Comparison of ENCODE assay signal across 8 cellular contexts in genomic region chr12:132083731-132084641, GRCh38.
A peak's percentile ranks its signal among the peaks of the same experiment; 100 is the strongest.
DNase-seq lines count a peak whose midpoint lies in the region; ATAC-seq and TF ChIP-seq lines count a peak whose summit lies in the region.

No MANE protein-coding gene starts in this region.

- H3K27ac ChIP-seq in ovary, result peak overlapping the region in 1 of 2 donors; percentile 55
- peak overlapping the region; percentile 22 for H3K27ac ChIP-seq in thymus (ENCODE audit: low read depth)

- no peaks in the 10 kb centered on the region for H3K9me3 Mint-ChIP-seq in activated naive CD8-positive, alpha-beta T cell treated with anti-CD3 and anti-CD28 coated beads for 36 hours

- WGBS in ovary, 3 donors, result 1 to 4% (median 2%) methylated on average over 37 to 91 of the region's 91 CpGs
- 2% methylated on average over 91 of the region's 91 CpGs for WGBS in thymus

- no peaks in the 10 kb centered on the region for H3K27me3 Mint-ChIP-seq in activated naive CD8-positive, alpha-beta T cell treated with anti-CD3 and anti-CD28 coated beads for 36 hours

- peak; percentile 95 for DNase-seq in GM12865 (ENCODE audit: low read depth)
- DNase-seq in NCI-H1105 treated with DMSO at 0.1 percent for 48 hours (lab: John Stamatoyannopoulos, UW), result peak; percentile 91
- DNase-seq in SKM-1 (lab: John Stamatoyannopoulos, UW; ENCODE audit: unreplicated experiment), result peak; percentile 40
- DNase-seq in activated naive CD8-positive, alpha-beta T cell treated with anti-CD3 and anti-CD28 coated beads for 36 hours, result peak; percentile 91
- DNase-seq in Right ventricle myocardium superior, result peak; percentile 95
- DNase-seq in ovary, result peak; percentile 86 to 93 (median 91)

- H3K36me3 ChIP-seq in ovary (no peaks in the 10 kb centered on the region), thymus (ENCODE audit: control insufficient read depth, insufficient read depth) (peaks cover 4% of the 10 kb centered on the region)

- H3K27ac Mint-ChIP-seq in activated naive CD8-positive, alpha-beta T cell treated with anti-CD3 and anti-CD28 coated beads for 36 hours, result peak overlapping the region; percentile 98

- TF ChIP-seq POLR2A in ovary (IDR thresholded peaks at IDR 0.05), result peak; percentile 92

- TF ChIP-seq EP300 in ovary (IDR thresholded peaks at IDR 0.05), result no peak

- intact Hi-C loops in Right ventricle myocardium superior (cut with DNase I), result no loop called here
- intact Hi-C loops in ovary (cut with DNase I), result no loop called here

- H3K4me3 ChIP-seq in GM12865 (ENCODE audit: low read depth, low read length), result peak overlapping the region; percentile 72
- peak overlapping the region; percentile 94 for H3K4me3 ChIP-seq in ovary
- H3K4me3 ChIP-seq in thymus (ENCODE audit: low read length), result peak overlapping the region; percentile 60

- TF ChIP-seq CTCF in GM12865 (IDR thresholded peaks at IDR 0.05; ENCODE audit: insufficient read depth, low read depth, low read length, missing control alignments) (no peak), ovary (IDR thresholded peaks at IDR 0.05) (no peak)

- H3K4me3 Mint-ChIP-seq in activated naive CD8-positive, alpha-beta T cell treated with anti-CD3 and anti-CD28 coated beads for 36 hours, result peak overlapping the region; percentile 96

- peaks cover 22% of the 10 kb centered on the region for H3K4me1 Mint-ChIP-seq in activated naive CD8-positive, alpha-beta T cell treated with anti-CD3 and anti-CD28 coated beads for 36 hours

- H3K36me3 Mint-ChIP-seq in activated naive CD8-positive, alpha-beta T cell treated with anti-CD3 and anti-CD28 coated beads for 36 hours, result peaks cover 22% of the 10 kb centered on the region

- H3K9me3 ChIP-seq in ovary (no peaks in the 10 kb centered on the region), thymus (ENCODE audit: control insufficient read depth) (no peaks in the 10 kb centered on the region)

- H3K27me3 ChIP-seq in ovary (no peaks in the 10 kb centered on the region), thymus (ENCODE audit: control insufficient read depth, insufficient read depth) (no peaks in the 10 kb centered on the region)

- peaks cover 7% of the 10 kb centered on the region for H3K4me1 ChIP-seq in ovary (ENCODE audit: insufficient read depth)
- H3K4me1 ChIP-seq in thymus (ENCODE audit: control insufficient read depth, insufficient read depth, low read length), result peaks cover 7% of the 10 kb centered on the region

- ATAC-seq in HG02678 (IDR thresholded peaks at IDR 0.05; ENCODE audit: unreplicated experiment) (peak; percentile 89), Right ventricle myocardium superior (ENCODE audit: poor library complexity) (peak; percentile 96)

Comparison
In these comparisons a context has a peak if more than half of its experiments do, and no peak if none do; other contexts are left out.
1. DNase-seq: peak in every context shown above with its lines; median percentile 95 in GM12865; 95 in Right ventricle myocardium superior; 91 in NCI-H1105 treated with DMSO at 0.1 percent for 48 hours; 91 in activated naive CD8-positive, alpha-beta T cell treated with anti-CD3 and anti-CD28 coated beads for 36 hours; 91 in ovary; 40 in SKM-1.